8 cellular contexts compared by ENCODE assay signal in the genomic region with DNA sequence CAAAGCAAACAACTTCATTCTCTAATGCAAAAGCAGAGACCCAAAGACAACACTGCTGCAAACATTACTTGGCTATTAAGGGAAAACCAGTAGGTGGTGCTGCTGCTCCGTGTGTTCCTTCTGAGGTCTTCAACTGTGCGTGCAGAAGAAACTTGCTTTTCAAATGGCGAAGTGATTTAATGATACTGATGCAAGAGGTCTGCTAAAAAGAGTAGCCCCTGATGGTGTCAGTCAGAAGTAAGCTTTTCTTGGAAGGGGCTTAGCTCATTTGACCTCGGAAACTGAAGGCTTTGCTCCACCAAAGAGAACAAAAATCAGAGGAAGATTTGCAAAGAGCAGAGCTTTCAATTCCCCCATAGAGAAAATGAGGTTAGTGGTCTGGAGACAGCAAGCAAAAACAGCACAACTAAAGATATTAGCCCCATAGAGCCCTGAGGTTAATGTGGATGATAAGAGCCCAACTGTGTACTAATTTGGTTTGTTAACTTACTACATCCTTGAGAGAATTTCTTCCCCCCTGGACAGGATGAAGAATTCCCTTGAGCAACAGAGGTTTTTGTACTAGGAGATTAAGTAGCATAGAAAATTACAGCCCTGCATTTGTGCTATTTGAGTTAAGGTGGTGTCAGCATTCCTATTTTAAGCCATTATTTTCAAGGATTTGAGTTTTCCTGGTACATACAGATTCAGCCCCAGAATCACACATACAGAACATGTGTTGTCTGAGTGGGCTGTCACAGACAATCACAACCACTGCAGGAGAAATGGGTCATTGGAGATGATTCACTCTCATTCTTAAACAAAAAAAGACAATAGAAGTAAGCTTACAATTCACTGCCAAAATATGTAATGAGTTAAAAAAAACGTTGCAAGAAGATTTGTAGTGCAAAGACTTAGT.
DNase-seq lines count a peak whose midpoint lies in the region; ATAC-seq, FAIRE-seq and TF ChIP-seq lines count a peak whose summit lies in the region.

No MANE protein-coding gene starts in this region.

- H3K27ac ChIP-seq in muscle layer of colon (ENCODE audit: low read depth, low read length) = no peak overlapping the region
- no peak overlapping the region for H3K27ac ChIP-seq in thyroid gland

- WGBS in thyroid gland, 2 donors = 8 to 10% methylated on average over 5 of the region's 5 CpGs

- peak overlapping the region; percentile 4 to 15 for H3K4me3 ChIP-seq in muscle layer of colon (ENCODE audit: low read depth in 1 of 2, low read length in 2 of 2)
- H3K4me3 ChIP-seq in thyroid gland (replicated peaks in 1 of 3) = no peak overlapping the region

- H3K27me3 ChIP-seq in muscle layer of colon (ENCODE audit: control insufficient read depth in 1 of 2, insufficient read depth in 2 of 2, low read length in 2 of 2) = no peaks in the 10 kb centered on the region
- H3K27me3 ChIP-seq in thyroid gland = no peaks in the 10 kb centered on the region

- peak; percentile 68 for ATAC-seq in HG03095 (IDR thresholded peaks at IDR 0.05; ENCODE audit: unreplicated experiment)

- intact Hi-C loops in thyroid gland (cut with DNase I) = loop anchor here (10.0 kb wide), 1 partner anchor 348 kb away; no protein-coding TSS in a partner anchor

- DNase-seq in AG20443 (ENCODE audit: low spot score) (peak; percentile 60), GM18507 (ENCODE audit: extremely low spot score, insufficient read length, low read depth) (no peak), NCI-H2196 (lab: John Stamatoyannopoulos, UW; ENCODE audit: unreplicated experiment) (peak; percentile 51), endothelial cell (ENCODE audit: low spot score) (peak; percentile 74), thyroid gland (peak; percentile 54 to 71)
- peak; percentile 2 to 33 for DNase-seq in activated CD4-positive, alpha-beta T cell treated with anti-CD3 and anti-CD28 coated beads, Interleukin-2, amount 50 U/mL, for 24 hours (ENCODE audit: low read depth in 1 of 2, low spot score in 1 of 2)

- TF ChIP-seq POLR2A in thyroid gland (IDR thresholded peaks at IDR 0.05) = no peak

- H3K9ac ChIP-seq in muscle layer of colon (ENCODE audit: low read length) = no peak overlapping the region

- H3K4me1 ChIP-seq in muscle layer of colon (ENCODE audit: insufficient read depth, low read length) = peaks cover 3% of the 10 kb centered on the region
- H3K4me1 ChIP-seq in thyroid gland = peaks cover 3% of the 10 kb centered on the region in 2 donors

- H3K4me1 Mint-ChIP-seq in endothelial cell (ENCODE audit: unreplicated experiment) = no peaks in the 10 kb centered on the region

- peaks cover 4% of the 10 kb centered on the region for H3K27me3 Mint-ChIP-seq in endothelial cell (ENCODE audit: unreplicated experiment)

- no peak overlapping the region for H3K4me3 Mint-ChIP-seq in endothelial cell (ENCODE audit: unreplicated experiment)

- peak; percentile 91 for FAIRE-seq in GM18507 (lab: Jason Lieb, UNC)

- H3K36me3 ChIP-seq in muscle layer of colon (ENCODE audit: insufficient read depth, low read length) (no peaks in the 10 kb centered on the region), thyroid gland (no peaks in the 10 kb centered on the region)

- H3K27ac Mint-ChIP-seq in endothelial cell (ENCODE audit: unreplicated experiment) = no peak overlapping the region

- no peaks in the 10 kb centered on the region for H3K36me3 Mint-ChIP-seq in endothelial cell (ENCODE audit: low read depth, unreplicated experiment)

- H3K9me3 Mint-ChIP-seq in endothelial cell (ENCODE audit: unreplicated experiment) = no peaks in the 10 kb centered on the region

- no peaks in the 10 kb centered on the region for H3K9me3 ChIP-seq in muscle layer of colon (ENCODE audit: low read length)
- no peaks in the 10 kb centered on the region for H3K9me3 ChIP-seq in thyroid gland

- TF ChIP-seq CTCF in endothelial cell (IDR thresholded peaks at IDR 0.05; ENCODE audit: unreplicated experiment) = peak; percentile 81
- TF ChIP-seq CTCF in thyroid gland (IDR thresholded peaks at IDR 0.05) = peak; percentile 41 to 92 (median 84)

Comparison
In these comparisons a context has a peak if more than half of its experiments do, and no peak if none do; other contexts are left out.
1. H3K4me3 ChIP-seq: peak in muscle layer of colon (2 of 2); none in thyroid gland (0 of 3).